Comparison of ENCODE assay signal across 8 cellular contexts in the genomic region with DNA sequence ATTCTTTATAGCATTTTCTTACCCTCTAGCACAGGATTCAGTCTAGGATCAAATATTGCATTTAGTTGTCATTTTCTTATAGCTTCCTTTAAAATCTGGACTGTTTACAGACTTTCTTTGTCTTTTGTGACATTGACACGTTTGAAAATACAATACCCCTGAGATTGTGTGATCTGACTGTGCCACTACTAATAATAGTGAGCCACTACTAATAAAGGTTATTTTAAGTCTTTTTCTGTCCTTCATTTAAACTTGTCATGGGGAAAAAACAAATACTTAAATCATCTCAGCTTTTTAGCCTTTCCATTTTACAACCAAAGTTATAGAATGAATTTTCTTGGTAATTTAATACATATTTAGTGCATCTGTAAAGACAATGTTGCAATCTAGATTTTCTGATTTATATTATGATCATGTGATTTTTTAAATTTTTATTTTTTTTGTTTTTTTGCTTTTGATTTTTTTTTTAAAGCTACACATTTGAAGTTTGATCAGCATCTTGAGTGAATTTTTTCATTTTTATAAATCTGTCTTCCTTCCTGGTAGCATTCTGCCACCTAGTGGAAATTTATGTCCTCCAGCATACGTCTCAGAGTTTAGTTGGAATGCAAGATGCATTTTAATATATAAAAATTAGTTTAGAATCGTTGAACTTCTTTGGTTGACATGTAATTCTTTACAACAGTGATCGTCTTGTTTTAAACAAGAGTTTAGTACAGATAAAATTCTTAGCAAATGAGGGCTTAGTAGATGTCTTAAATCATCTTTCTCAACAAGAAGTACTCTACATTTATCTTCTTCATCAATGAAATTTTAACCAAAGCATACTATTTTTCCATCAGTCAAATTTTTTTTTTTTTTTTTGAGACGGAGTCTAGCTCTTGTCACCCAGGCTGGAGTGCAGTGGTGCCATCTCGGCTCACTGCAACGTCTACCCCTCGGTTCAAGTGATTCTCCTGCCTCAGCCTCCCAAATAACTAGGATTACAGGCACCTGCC.
A peak's percentile ranks its signal among the peaks of the same experiment; 100 is the strongest.
DNase-seq lines count a peak whose midpoint lies in the region; ATAC-seq and TF ChIP-seq lines count a peak whose summit lies in the region.

No MANE protein-coding gene starts in this region.

- H3K27ac ChIP-seq in neural cell (ENCODE audit: low read length) = no peak overlapping the region

- H4K20me1 ChIP-seq in neural cell (ENCODE audit: insufficient read depth) = no peaks in the 10 kb centered on the region

- ATAC-seq in activated CD8-positive, alpha-beta memory T cell treated with anti-CD3 and anti-CD28 coated beads, Interleukin-2, amount 10 ng/mL, durations not matched to agents 7 days and 5 days = peak; percentile 49
- no peak for ATAC-seq in HG02840 (IDR thresholded peaks at IDR 0.05; ENCODE audit: low FRiP score, unreplicated experiment)

- TF ChIP-seq EP300 in neural cell (conservative IDR thresholded peaks at IDR 0.05; ENCODE audit: poor library complexity, severe bottlenecking) = no peak

- H3K9me2 ChIP-seq in neural cell (ENCODE audit: insufficient read depth, low read length) = no peaks in the 10 kb centered on the region

- H3K36me3 Mint-ChIP-seq in activated CD8-positive, alpha-beta memory T cell treated with anti-CD3 and anti-CD28 coated beads, Interleukin-2, amount 10 ng/mL, durations not matched to agents 7 days and 5 days = peaks cover 29% of the 10 kb centered on the region

- CTCF ChIA-PET in activated CD8-positive, alpha-beta memory T cell treated with anti-CD3 and anti-CD28 coated beads, Interleukin-2, amount 10 ng/mL, durations not matched to agents 7 days and 5 days (lab: Charles Lee) = interaction anchor here (0.6 to 4.1 kb wide), 32 partner anchors 11 to 425 kb away, joined by 3 to 53 read pairs (median 4); a partner anchor contains a TSS

- no peak for DNase-seq in activated CD8-positive, alpha-beta memory T cell treated with anti-CD3 and anti-CD28 coated beads, Interleukin-2, amount 10 ng/mL, durations not matched to agents 7 days and 5 days
- DNase-seq in activated CD8-positive, alpha-beta memory T cell treated with anti-CD3 and anti-CD28 coated beads for 24 hours = no peak
- DNase-seq in LoVo (ENCODE audit: low spot score) (peak; percentile 70), SK-N-DZ (ENCODE audit: low spot score) (peak; percentile 68), epithelial cell of esophagus (ENCODE audit: low read depth) (peak; percentile 67)
- DNase-seq in stimulated activated CD4-positive, alpha-beta T cell treated with anti-CD3 and anti-CD28 coated beads, Interleukin-2, amount 100 ng/mL, for 48 hours = no peak

- no peaks in the 10 kb centered on the region for H3F3A ChIP-seq in neural cell (ENCODE audit: insufficient read depth, low read length, poor library complexity, severe bottlenecking)

- H3K4me3 ChIP-seq in epithelial cell of esophagus (ENCODE audit: low read length) (no peak overlapping the region), neural cell (ENCODE audit: low read length) (no peak overlapping the region)

- no peak overlapping the region for H3K4me2 ChIP-seq in neural cell (ENCODE audit: low read length)

- H3K9me3 Mint-ChIP-seq in activated CD8-positive, alpha-beta memory T cell treated with anti-CD3 and anti-CD28 coated beads, Interleukin-2, amount 10 ng/mL, durations not matched to agents 7 days and 5 days (ENCODE audit: low read depth) = no peaks in the 10 kb centered on the region

- peaks cover 46% of the 10 kb centered on the region for H3K4me1 Mint-ChIP-seq in activated CD8-positive, alpha-beta memory T cell treated with anti-CD3 and anti-CD28 coated beads, Interleukin-2, amount 10 ng/mL, durations not matched to agents 7 days and 5 days

- H3K27me3 Mint-ChIP-seq in activated CD8-positive, alpha-beta memory T cell treated with anti-CD3 and anti-CD28 coated beads, Interleukin-2, amount 10 ng/mL, durations not matched to agents 7 days and 5 days = no peaks in the 10 kb centered on the region

- TF ChIP-seq CTCF in epithelial cell of esophagus (IDR thresholded peaks at IDR 0.05; ENCODE audit: insufficient read depth, low read depth, low read length, missing control alignments) (peak; percentile 73), neural cell (IDR thresholded peaks at IDR 0.05; ENCODE audit: poor library complexity, severe bottlenecking) (peak; percentile 81)

- no peak overlapping the region for H3K9ac ChIP-seq in neural cell (ENCODE audit: low read length)

- peak; percentile 86 for TF ChIP-seq RAD21 in neural cell (conservative IDR thresholded peaks at IDR 0.05)

- H2AFZ ChIP-seq in neural cell (ENCODE audit: low read depth, low read length) = no peak overlapping the region

- H3K27ac Mint-ChIP-seq in activated CD8-positive, alpha-beta memory T cell treated with anti-CD3 and anti-CD28 coated beads, Interleukin-2, amount 10 ng/mL, durations not matched to agents 7 days and 5 days = peak overlapping the region; percentile 9

- H3K27me3 ChIP-seq in neural cell (ENCODE audit: insufficient read depth, low read depth, low read length) = no peaks in the 10 kb centered on the region

- H3K9me3 ChIP-seq in neural cell (ENCODE audit: low read length) = no peaks in the 10 kb centered on the region

- no peaks in the 10 kb centered on the region for H3K79me2 ChIP-seq in neural cell (replicated peaks; ENCODE audit: insufficient read depth, low read length)

- H3K36me3 ChIP-seq in neural cell (ENCODE audit: insufficient read depth, low read length) = no peaks in the 10 kb centered on the region

- H3K4me3 Mint-ChIP-seq in activated CD8-positive, alpha-beta memory T cell treated with anti-CD3 and anti-CD28 coated beads, Interleukin-2, amount 10 ng/mL, durations not matched to agents 7 days and 5 days = no peak overlapping the region

TF ChIP-seq in neural cell, 6 proteins besides CTCF, POLR2A, EP300 and RAD21:
- peak; percentile 86 for TF ChIP-seq SMC3 (conservative IDR thresholded peaks at IDR 0.05; ENCODE audit: poor library complexity)
- TF ChIP-seq, protein P1, sequence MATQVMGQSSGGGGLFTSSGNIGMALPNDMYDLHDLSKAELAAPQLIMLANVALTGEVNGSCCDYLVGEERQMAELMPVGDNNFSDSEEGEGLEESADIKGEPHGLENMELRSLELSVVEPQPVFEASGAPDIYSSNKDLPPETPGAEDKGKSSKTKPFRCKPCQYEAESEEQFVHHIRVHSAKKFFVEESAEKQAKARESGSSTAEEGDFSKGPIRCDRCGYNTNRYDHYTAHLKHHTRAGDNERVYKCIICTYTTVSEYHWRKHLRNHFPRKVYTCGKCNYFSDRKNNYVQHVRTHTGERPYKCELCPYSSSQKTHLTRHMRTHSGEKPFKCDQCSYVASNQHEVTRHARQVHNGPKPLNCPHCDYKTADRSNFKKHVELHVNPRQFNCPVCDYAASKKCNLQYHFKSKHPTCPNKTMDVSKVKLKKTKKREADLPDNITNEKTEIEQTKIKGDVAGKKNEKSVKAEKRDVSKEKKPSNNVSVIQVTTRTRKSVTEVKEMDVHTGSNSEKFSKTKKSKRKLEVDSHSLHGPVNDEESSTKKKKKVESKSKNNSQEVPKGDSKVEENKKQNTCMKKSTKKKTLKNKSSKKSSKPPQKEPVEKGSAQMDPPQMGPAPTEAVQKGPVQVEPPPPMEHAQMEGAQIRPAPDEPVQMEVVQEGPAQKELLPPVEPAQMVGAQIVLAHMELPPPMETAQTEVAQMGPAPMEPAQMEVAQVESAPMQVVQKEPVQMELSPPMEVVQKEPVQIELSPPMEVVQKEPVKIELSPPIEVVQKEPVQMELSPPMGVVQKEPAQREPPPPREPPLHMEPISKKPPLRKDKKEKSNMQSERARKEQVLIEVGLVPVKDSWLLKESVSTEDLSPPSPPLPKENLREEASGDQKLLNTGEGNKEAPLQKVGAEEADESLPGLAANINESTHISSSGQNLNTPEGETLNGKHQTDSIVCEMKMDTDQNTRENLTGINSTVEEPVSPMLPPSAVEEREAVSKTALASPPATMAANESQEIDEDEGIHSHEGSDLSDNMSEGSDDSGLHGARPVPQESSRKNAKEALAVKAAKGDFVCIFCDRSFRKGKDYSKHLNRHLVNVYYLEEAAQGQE (IDR thresholded peaks at IDR 0.05; ENCODE audit: borderline replicate concordance) = no peak

Comparison
In these comparisons a context has a peak if more than half of its experiments do, and no peak if none do; other contexts are left out.
1. DNase-seq: peak in LoVo (single experiment), SK-N-DZ (single experiment) and epithelial cell of esophagus (single experiment); none in activated CD8-positive, alpha-beta memory T cell treated with anti-CD3 and anti-CD28 coated beads, Interleukin-2, amount 10 ng/mL, durations not matched to agents 7 days and 5 days (single experiment), activated CD8-positive, alpha-beta memory T cell treated with anti-CD3 and anti-CD28 coated beads for 24 hours (single experiment) and stimulated activated CD4-positive, alpha-beta T cell treated with anti-CD3 and anti-CD28 coated beads, Interleukin-2, amount 100 ng/mL, for 48 hours (0 of 2).